In genomic region chr7:143415696-143416095, GRCh38 we compare ENCODE assay signal across 1 cellular context.
TF ChIP-seq lines count a peak whose summit lies in the region.

No MANE protein-coding gene starts in this region.

TF ChIP-seq in GM23338, 12 proteins besides CTCF, POLR2A, EP300 and RAD21:
- TF ChIP-seq ZNF462 (CRISPR knock-in tag; IDR thresholded peaks at IDR 0.05) (no peak), ETS1 (IDR thresholded peaks at IDR 0.05) (no peak), STAT1 (IDR thresholded peaks at IDR 0.05; ENCODE audit: unreplicated experiment) (no peak), EZH2 (IDR thresholded peaks at IDR 0.05; ENCODE audit: low read depth, unreplicated experiment) (no peak), CREB1 (CRISPR knock-in tag; IDR thresholded peaks at IDR 0.05; ENCODE audit: low read depth) (no peak), ZNF114 (CRISPR knock-in tag; IDR thresholded peaks at IDR 0.05) (no peak), JUNB (IDR thresholded peaks at IDR 0.05; ENCODE audit: unreplicated experiment) (no peak), NANOG (IDR thresholded peaks at IDR 0.05; ENCODE audit: borderline replicate concordance) (no peak), POLR2AphosphoS5 (IDR thresholded peaks at IDR 0.05; ENCODE audit: low read depth) (no peak), ZNF331 (CRISPR knock-in tag; IDR thresholded peaks at IDR 0.05; ENCODE audit: low read depth) (no peak), EZH2phosphoT487 (IDR thresholded peaks at IDR 0.05; ENCODE audit: unreplicated experiment) (no peak)
- TF ChIP-seq, protein P1, sequence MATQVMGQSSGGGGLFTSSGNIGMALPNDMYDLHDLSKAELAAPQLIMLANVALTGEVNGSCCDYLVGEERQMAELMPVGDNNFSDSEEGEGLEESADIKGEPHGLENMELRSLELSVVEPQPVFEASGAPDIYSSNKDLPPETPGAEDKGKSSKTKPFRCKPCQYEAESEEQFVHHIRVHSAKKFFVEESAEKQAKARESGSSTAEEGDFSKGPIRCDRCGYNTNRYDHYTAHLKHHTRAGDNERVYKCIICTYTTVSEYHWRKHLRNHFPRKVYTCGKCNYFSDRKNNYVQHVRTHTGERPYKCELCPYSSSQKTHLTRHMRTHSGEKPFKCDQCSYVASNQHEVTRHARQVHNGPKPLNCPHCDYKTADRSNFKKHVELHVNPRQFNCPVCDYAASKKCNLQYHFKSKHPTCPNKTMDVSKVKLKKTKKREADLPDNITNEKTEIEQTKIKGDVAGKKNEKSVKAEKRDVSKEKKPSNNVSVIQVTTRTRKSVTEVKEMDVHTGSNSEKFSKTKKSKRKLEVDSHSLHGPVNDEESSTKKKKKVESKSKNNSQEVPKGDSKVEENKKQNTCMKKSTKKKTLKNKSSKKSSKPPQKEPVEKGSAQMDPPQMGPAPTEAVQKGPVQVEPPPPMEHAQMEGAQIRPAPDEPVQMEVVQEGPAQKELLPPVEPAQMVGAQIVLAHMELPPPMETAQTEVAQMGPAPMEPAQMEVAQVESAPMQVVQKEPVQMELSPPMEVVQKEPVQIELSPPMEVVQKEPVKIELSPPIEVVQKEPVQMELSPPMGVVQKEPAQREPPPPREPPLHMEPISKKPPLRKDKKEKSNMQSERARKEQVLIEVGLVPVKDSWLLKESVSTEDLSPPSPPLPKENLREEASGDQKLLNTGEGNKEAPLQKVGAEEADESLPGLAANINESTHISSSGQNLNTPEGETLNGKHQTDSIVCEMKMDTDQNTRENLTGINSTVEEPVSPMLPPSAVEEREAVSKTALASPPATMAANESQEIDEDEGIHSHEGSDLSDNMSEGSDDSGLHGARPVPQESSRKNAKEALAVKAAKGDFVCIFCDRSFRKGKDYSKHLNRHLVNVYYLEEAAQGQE (IDR thresholded peaks at IDR 0.05; ENCODE audit: unreplicated experiment), result no peak
